1 cellular context compared by ENCODE assay signal in the genomic region with DNA sequence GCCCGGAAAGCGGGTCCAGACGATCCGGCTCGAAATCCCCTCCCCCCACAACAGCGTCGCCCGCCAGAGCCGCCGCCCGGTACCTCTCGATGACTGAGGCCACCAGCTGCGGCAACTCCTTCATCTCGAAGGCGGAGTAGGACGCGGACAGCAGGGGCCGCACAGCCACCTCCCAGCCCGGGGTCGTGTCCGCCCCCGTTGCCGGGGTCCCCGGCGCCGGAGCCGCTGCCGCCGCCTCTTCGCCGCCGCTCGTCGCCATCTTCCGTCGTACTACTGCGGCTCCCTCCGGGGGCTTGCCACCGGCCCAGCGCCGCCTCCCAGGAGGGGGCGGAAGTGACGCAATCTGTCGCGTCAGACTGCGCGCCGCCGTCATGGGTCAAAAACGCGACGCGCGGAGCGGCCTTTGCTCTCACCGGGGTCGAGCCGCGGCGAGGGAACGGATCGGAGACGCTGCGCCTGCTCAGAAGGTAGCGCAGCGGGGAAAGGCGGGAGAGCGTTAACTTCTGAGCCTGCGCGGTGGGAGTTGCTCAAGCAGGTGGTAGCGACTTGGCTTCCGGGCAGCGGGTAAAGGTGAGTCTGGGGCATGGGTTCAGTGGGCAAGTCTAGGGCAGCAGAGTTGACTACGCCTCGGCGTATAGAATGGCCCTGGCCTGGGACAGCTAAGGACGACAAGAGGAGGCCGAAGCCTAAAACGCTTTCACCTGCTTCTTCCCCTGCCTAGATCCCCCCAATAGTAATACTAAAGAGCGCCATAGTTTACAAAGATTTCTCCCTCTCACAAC.
TF ChIP-seq lines count a peak whose summit lies in the region.

A gene (minus strand): TSS at position 277 of the 782 bp plus-strand sequence. CDS start 18 bp downstream, at position 259.

TF ChIP-seq in HEK293, 187 proteins besides CTCF, POLR2A, EP300 and RAD21 (continued from another document and continues in another):
- TF ChIP-seq ZEB2 (tag by site-specific recombination; IDR thresholded peaks at IDR 0.05) (peak; percentile 97), ZNF140 (tag by site-specific recombination; IDR thresholded peaks at IDR 0.05) (no peak), MZF1 (tag by site-specific recombination; IDR thresholded peaks at IDR 0.05; ENCODE audit: borderline replicate concordance) (peak; percentile 43; the same call in 1 of the 2 replicates), ZNF571 (tag by site-specific recombination; IDR thresholded peaks at IDR 0.05) (no peak), KLF9 (tag by site-specific recombination; IDR thresholded peaks at IDR 0.05; ENCODE audit: low read depth) (no peak; the same call in none of the 2 replicates), ZNF792 (tag by site-specific recombination; IDR thresholded peaks at IDR 0.05) (no peak), ZNF24 (tag by site-specific recombination; IDR thresholded peaks at IDR 0.05) (peak; percentile 83), ZSCAN23 (tag by site-specific recombination; IDR thresholded peaks at IDR 0.05) (no peak; the same call in 1 of the 2 replicates), PRDM1 (tag by site-specific recombination; IDR thresholded peaks at IDR 0.05) (0 out of 2 replicates have a peak, but pooled peaks have one; percentile 4), ZNF248 (tag by site-specific recombination; IDR thresholded peaks at IDR 0.05) (no peak), ZNF37A (tag by site-specific recombination; IDR thresholded peaks at IDR 0.05) (no peak), KLF7 (tag by site-specific recombination; IDR thresholded peaks at IDR 0.05; ENCODE audit: borderline replicate concordance) (peak; percentile 66; the same call in 1 of the 2 replicates), REPIN1 (tag by site-specific recombination; IDR thresholded peaks at IDR 0.05; ENCODE audit: low read depth) (0 out of 2 replicates have a peak, but pooled peaks have one; percentile 58), ZSCAN30 (tag by site-specific recombination; IDR thresholded peaks at IDR 0.05) (peak; percentile 94), SP3 (tag by site-specific recombination; IDR thresholded peaks at IDR 0.05) (peak; percentile 74), ZNF555 (tag by site-specific recombination; conservative IDR thresholded peaks at IDR 0.05) (no peak), ZNF76 (tag by site-specific recombination; IDR thresholded peaks at IDR 0.05; ENCODE audit: borderline replicate concordance, low read depth) (peak; percentile 83), ZFP3 (tag by site-specific recombination; IDR thresholded peaks at IDR 0.05; ENCODE audit: low read depth) (no peak), ZFP41 (tag by site-specific recombination; IDR thresholded peaks at IDR 0.05; ENCODE audit: borderline replicate concordance) (no peak), ZBTB21 (tag by site-specific recombination; IDR thresholded peaks at IDR 0.05) (peak; percentile 99), ZNF114 (tag by site-specific recombination; IDR thresholded peaks at IDR 0.05) (no peak), ZNF596 (tag by site-specific recombination; IDR thresholded peaks at IDR 0.05) (no peak), ZNF239 (tag by site-specific recombination; IDR thresholded peaks at IDR 0.05) (no peak), ZNF776 (tag by site-specific recombination; IDR thresholded peaks at IDR 0.05; ENCODE audit: borderline replicate concordance) (no peak), ZBTB7A (tag by site-specific recombination; IDR thresholded peaks at IDR 0.05; ENCODE audit: low read depth) (no peak; the same call in none of the 2 replicates), GLIS2 (tag by site-specific recombination; IDR thresholded peaks at IDR 0.05) (peak; percentile 94), ZNF654 (tag by site-specific recombination; IDR thresholded peaks at IDR 0.05; ENCODE audit: low read depth) (no peak), ZNF416 (tag by site-specific recombination; IDR thresholded peaks at IDR 0.05) (no peak), ZNF600 (tag by site-specific recombination; IDR thresholded peaks at IDR 0.05) (no peak; the same call in 1 of the 2 replicates), YY2 (tag by site-specific recombination; IDR thresholded peaks at IDR 0.05) (peak; percentile 83), ZNF664 (tag by site-specific recombination; IDR thresholded peaks at IDR 0.05) (0 out of 2 replicates have a peak, but pooled peaks have one; percentile 0), ZBTB8A (tag by site-specific recombination; IDR thresholded peaks at IDR 0.05) (peak; percentile 62; the same call in 1 of the 2 replicates)
- TF ChIP-seq, protein P1, sequence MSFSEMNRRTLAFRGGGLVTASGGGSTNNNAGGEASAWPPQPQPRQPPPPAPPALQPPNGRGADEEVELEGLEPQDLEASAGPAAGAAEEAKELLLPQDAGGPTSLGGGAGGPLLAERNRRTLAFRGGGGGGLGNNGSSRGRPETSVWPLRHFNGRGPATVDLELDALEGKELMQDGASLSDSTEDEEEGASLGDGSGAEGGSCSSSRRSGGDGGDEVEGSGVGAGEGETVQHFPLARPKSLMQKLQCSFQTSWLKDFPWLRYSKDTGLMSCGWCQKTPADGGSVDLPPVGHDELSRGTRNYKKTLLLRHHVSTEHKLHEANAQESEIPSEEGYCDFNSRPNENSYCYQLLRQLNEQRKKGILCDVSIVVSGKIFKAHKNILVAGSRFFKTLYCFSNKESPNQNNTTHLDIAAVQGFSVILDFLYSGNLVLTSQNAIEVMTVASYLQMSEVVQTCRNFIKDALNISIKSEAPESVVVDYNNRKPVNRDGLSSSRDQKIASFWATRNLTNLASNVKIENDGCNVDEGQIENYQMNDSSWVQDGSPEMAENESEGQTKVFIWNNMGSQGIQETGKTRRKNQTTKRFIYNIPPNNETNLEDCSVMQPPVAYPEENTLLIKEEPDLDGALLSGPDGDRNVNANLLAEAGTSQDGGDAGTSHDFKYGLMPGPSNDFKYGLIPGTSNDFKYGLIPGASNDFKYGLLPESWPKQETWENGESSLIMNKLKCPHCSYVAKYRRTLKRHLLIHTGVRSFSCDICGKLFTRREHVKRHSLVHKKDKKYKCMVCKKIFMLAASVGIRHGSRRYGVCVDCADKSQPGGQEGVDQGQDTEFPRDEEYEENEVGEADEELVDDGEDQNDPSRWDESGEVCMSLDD (tag by site-specific recombination; IDR thresholded peaks at IDR 0.05), result peak; percentile 36; the same call in 1 of the 2 replicates
- TF ChIP-seq, protein P2, sequence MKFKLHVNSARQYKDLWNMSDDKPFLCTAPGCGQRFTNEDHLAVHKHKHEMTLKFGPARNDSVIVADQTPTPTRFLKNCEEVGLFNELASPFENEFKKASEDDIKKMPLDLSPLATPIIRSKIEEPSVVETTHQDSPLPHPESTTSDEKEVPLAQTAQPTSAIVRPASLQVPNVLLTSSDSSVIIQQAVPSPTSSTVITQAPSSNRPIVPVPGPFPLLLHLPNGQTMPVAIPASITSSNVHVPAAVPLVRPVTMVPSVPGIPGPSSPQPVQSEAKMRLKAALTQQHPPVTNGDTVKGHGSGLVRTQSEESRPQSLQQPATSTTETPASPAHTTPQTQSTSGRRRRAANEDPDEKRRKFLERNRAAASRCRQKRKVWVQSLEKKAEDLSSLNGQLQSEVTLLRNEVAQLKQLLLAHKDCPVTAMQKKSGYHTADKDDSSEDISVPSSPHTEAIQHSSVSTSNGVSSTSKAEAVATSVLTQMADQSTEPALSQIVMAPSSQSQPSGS (tag by site-specific recombination; IDR thresholded peaks at IDR 0.05; ENCODE audit: low read depth), result peak; percentile 90
- TF ChIP-seq, protein P3, sequence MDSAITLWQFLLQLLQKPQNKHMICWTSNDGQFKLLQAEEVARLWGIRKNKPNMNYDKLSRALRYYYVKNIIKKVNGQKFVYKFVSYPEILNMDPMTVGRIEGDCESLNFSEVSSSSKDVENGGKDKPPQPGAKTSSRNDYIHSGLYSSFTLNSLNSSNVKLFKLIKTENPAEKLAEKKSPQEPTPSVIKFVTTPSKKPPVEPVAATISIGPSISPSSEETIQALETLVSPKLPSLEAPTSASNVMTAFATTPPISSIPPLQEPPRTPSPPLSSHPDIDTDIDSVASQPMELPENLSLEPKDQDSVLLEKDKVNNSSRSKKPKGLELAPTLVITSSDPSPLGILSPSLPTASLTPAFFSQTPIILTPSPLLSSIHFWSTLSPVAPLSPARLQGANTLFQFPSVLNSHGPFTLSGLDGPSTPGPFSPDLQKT (IDR thresholded peaks at IDR 0.05; ENCODE audit: borderline replicate concordance, low read depth, low read length), result peak; percentile 42; the same call in 1 of the 2 replicates
- TF ChIP-seq, protein P4, sequence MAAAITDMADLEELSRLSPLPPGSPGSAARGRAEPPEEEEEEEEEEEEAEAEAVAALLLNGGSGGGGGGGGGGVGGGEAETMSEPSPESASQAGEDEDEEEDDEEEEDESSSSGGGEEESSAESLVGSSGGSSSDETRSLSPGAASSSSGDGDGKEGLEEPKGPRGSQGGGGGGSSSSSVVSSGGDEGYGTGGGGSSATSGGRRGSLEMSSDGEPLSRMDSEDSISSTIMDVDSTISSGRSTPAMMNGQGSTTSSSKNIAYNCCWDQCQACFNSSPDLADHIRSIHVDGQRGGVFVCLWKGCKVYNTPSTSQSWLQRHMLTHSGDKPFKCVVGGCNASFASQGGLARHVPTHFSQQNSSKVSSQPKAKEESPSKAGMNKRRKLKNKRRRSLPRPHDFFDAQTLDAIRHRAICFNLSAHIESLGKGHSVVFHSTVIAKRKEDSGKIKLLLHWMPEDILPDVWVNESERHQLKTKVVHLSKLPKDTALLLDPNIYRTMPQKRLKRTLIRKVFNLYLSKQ (tag by site-specific recombination; IDR thresholded peaks at IDR 0.05; ENCODE audit: borderline replicate concordance), result no peak
- TF ChIP-seq, protein P5, sequence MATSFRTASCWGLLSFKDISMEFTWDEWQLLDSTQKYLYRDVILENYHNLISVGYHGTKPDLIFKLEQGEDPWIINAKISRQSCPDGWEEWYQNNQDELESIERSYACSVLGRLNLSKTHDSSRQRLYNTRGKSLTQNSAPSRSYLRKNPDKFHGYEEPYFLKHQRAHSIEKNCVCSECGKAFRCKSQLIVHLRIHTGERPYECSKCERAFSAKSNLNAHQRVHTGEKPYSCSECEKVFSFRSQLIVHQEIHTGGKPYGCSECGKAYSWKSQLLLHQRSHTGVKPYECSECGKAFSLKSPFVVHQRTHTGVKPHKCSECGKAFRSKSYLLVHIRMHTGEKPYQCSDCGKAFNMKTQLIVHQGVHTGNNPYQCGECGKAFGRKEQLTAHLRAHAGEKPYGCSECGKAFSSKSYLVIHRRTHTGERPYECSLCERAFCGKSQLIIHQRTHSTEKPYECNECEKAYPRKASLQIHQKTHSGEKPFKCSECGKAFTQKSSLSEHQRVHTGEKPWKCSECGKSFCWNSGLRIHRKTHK (tag by site-specific recombination; IDR thresholded peaks at IDR 0.05), result no peak
- TF ChIP-seq, protein P6, sequence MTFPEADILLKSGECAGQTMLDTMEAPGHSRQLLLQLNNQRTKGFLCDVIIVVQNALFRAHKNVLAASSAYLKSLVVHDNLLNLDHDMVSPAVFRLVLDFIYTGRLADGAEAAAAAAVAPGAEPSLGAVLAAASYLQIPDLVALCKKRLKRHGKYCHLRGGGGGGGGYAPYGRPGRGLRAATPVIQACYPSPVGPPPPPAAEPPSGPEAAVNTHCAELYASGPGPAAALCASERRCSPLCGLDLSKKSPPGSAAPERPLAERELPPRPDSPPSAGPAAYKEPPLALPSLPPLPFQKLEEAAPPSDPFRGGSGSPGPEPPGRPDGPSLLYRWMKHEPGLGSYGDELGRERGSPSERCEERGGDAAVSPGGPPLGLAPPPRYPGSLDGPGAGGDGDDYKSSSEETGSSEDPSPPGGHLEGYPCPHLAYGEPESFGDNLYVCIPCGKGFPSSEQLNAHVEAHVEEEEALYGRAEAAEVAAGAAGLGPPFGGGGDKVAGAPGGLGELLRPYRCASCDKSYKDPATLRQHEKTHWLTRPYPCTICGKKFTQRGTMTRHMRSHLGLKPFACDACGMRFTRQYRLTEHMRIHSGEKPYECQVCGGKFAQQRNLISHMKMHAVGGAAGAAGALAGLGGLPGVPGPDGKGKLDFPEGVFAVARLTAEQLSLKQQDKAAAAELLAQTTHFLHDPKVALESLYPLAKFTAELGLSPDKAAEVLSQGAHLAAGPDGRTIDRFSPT (tag by site-specific recombination; IDR thresholded peaks at IDR 0.05), result peak; percentile 97
- TF ChIP-seq, protein P7, sequence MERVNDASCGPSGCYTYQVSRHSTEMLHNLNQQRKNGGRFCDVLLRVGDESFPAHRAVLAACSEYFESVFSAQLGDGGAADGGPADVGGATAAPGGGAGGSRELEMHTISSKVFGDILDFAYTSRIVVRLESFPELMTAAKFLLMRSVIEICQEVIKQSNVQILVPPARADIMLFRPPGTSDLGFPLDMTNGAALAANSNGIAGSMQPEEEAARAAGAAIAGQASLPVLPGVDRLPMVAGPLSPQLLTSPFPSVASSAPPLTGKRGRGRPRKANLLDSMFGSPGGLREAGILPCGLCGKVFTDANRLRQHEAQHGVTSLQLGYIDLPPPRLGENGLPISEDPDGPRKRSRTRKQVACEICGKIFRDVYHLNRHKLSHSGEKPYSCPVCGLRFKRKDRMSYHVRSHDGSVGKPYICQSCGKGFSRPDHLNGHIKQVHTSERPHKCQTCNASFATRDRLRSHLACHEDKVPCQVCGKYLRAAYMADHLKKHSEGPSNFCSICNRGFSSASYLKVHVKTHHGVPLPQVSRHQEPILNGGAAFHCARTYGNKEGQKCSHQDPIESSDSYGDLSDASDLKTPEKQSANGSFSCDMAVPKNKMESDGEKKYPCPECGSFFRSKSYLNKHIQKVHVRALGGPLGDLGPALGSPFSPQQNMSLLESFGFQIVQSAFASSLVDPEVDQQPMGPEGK (tag by site-specific recombination; IDR thresholded peaks at IDR 0.05), result peak; percentile 96
- TF ChIP-seq, protein P8, sequence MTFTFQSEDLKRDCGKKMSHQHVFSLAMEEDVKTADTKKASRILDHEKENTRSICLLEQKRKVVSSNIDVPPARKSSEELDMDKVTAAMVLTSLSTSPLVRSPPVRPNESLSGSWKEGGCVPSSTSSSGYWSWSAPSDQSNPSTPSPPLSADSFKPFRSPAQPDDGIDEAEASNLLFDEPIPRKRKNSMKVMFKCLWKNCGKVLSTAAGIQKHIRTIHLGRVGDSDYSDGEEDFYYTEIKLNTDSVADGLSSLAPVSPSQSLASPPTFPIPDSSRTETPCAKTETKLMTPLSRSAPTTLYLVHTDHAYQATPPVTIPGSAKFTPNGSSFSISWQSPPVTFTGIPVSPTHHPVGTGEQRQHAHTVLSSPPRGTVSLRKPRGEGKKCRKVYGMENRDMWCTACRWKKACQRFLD (tag by site-specific recombination; IDR thresholded peaks at IDR 0.05), result peak; percentile 72; the same call in 1 of the 2 replicates
- TF ChIP-seq, protein P9, sequence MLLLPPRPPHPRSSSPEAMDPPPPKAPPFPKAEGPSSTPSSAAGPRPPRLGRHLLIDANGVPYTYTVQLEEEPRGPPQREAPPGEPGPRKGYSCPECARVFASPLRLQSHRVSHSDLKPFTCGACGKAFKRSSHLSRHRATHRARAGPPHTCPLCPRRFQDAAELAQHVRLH (tag by site-specific recombination; IDR thresholded peaks at IDR 0.05), result no peak; the same call in 1 of the 2 replicates
- TF ChIP-seq, protein P10, sequence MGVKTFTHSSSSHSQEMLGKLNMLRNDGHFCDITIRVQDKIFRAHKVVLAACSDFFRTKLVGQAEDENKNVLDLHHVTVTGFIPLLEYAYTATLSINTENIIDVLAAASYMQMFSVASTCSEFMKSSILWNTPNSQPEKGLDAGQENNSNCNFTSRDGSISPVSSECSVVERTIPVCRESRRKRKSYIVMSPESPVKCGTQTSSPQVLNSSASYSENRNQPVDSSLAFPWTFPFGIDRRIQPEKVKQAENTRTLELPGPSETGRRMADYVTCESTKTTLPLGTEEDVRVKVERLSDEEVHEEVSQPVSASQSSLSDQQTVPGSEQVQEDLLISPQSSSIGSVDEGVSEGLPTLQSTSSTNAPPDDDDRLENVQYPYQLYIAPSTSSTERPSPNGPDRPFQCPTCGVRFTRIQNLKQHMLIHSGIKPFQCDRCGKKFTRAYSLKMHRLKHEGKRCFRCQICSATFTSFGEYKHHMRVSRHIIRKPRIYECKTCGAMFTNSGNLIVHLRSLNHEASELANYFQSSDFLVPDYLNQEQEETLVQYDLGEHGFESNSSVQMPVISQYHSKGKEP (tag by site-specific recombination; IDR thresholded peaks at IDR 0.05), result no peak
